Comparison of ENCODE assay signal across 1 cellular context in the genomic region with DNA sequence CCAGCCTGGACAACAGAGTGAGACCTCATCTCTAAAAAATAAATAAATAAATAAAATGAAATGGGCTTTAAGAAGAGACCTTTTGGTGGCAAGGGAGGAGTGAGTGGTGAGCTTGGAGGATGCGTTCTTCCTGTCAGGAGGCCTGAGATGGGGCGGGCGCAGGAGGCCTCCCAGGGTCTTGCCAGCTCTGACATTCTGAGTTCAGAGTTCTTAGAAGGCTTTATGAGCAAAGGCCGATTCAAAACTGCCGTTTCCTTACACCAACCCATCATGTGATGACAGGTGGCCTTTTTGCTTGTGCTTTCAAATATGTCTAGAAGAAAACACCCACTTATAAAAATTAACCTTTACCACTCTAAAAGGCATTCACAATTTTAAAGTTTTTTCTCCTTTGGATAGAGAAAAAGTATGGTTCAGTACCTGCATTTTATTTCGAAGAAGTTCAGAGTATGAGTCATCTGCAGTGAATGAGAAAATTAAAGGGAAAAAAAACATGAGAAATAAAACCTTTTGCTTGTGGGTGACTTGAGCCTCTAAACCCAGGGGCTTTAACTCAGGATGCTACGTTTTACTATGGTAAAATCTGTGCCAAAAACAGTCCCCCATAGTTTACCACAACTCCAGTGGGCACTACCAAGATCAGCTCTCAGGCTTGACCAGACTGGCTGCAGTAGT.
TF ChIP-seq lines count a peak whose summit lies in the region.

No MANE protein-coding gene starts in this region.

TF ChIP-seq in GM23338, 12 proteins besides CTCF, POLR2A, EP300 and RAD21:
- TF ChIP-seq, protein P1, sequence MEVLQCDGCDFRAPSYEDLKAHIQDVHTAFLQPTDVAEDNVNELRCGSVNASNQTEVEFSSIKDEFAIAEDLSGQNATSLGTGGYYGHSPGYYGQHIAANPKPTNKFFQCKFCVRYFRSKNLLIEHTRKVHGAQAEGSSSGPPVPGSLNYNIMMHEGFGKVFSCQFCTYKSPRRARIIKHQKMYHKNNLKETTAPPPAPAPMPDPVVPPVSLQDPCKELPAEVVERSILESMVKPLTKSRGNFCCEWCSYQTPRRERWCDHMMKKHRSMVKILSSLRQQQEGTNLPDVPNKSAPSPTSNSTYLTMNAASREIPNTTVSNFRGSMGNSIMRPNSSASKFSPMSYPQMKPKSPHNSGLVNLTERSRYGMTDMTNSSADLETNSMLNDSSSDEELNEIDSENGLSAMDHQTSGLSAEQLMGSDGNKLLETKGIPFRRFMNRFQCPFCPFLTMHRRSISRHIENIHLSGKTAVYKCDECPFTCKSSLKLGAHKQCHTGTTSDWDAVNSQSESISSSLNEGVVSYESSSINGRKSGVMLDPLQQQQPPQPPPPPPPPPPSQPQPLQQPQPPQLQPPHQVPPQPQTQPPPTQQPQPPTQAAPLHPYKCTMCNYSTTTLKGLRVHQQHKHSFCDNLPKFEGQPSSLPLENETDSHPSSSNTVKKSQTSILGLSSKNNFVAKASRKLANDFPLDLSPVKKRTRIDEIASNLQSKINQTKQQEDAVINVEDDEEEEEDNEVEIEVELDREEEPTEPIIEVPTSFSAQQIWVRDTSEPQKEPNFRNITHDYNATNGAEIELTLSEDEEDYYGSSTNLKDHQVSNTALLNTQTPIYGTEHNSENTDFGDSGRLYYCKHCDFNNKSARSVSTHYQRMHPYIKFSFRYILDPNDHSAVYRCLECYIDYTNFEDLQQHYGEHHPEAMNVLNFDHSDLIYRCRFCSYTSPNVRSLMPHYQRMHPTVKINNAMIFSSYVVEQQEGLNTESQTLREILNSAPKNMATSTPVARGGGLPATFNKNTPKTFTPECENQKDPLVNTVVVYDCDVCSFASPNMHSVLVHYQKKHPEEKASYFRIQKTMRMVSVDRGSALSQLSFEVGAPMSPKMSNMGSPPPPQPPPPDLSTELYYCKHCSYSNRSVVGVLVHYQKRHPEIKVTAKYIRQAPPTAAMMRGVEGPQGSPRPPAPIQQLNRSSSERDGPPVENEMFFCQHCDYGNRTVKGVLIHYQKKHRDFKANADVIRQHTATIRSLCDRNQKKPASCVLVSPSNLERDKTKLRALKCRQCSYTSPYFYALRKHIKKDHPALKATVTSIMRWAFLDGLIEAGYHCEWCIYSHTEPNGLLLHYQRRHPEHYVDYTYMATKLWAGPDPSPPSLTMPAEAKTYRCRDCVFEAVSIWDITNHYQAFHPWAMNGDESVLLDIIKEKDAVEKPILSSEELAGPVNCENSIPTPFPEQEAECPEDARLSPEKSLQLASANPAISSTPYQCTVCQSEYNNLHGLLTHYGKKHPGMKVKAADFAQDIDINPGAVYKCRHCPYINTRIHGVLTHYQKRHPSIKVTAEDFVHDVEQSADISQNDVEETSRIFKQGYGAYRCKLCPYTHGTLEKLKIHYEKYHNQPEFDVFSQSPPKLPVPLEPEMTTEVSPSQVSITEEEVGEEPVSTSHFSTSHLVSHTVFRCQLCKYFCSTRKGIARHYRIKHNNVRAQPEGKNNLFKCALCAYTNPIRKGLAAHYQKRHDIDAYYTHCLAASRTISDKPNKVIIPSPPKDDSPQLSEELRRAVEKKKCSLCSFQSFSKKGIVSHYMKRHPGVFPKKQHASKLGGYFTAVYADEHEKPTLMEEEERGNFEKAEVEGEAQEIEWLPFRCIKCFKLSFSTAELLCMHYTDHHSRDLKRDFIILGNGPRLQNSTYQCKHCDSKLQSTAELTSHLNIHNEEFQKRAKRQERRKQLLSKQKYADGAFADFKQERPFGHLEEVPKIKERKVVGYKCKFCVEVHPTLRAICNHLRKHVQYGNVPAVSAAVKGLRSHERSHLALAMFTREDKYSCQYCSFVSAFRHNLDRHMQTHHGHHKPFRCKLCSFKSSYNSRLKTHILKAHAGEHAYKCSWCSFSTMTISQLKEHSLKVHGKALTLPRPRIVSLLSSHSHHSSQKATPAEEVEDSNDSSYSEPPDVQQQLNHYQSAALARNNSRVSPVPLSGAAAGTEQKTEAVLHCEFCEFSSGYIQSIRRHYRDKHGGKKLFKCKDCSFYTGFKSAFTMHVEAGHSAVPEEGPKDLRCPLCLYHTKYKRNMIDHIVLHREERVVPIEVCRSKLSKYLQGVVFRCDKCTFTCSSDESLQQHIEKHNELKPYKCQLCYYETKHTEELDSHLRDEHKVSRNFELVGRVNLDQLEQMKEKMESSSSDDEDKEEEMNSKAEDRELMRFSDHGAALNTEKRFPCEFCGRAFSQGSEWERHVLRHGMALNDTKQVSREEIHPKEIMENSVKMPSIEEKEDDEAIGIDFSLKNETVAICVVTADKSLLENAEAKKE (CRISPR knock-in tag; IDR thresholded peaks at IDR 0.05), result no peak
- TF ChIP-seq ZNF114 (CRISPR knock-in tag; IDR thresholded peaks at IDR 0.05), result no peak
- no peak for TF ChIP-seq NANOG (IDR thresholded peaks at IDR 0.05; ENCODE audit: borderline replicate concordance)
- TF ChIP-seq STAT1 (IDR thresholded peaks at IDR 0.05; ENCODE audit: unreplicated experiment), result no peak
- TF ChIP-seq JUNB (IDR thresholded peaks at IDR 0.05; ENCODE audit: unreplicated experiment), result no peak
- TF ChIP-seq CREB1 (CRISPR knock-in tag; IDR thresholded peaks at IDR 0.05; ENCODE audit: low read depth), result no peak
- TF ChIP-seq EZH2phosphoT487 (IDR thresholded peaks at IDR 0.05; ENCODE audit: unreplicated experiment), result no peak
- TF ChIP-seq, protein P2, sequence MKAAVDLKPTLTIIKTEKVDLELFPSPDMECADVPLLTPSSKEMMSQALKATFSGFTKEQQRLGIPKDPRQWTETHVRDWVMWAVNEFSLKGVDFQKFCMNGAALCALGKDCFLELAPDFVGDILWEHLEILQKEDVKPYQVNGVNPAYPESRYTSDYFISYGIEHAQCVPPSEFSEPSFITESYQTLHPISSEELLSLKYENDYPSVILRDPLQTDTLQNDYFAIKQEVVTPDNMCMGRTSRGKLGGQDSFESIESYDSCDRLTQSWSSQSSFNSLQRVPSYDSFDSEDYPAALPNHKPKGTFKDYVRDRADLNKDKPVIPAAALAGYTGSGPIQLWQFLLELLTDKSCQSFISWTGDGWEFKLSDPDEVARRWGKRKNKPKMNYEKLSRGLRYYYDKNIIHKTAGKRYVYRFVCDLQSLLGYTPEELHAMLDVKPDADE (IDR thresholded peaks at IDR 0.05), result no peak
- TF ChIP-seq ZNF331 (CRISPR knock-in tag; IDR thresholded peaks at IDR 0.05; ENCODE audit: low read depth), result no peak
- TF ChIP-seq, protein P3, sequence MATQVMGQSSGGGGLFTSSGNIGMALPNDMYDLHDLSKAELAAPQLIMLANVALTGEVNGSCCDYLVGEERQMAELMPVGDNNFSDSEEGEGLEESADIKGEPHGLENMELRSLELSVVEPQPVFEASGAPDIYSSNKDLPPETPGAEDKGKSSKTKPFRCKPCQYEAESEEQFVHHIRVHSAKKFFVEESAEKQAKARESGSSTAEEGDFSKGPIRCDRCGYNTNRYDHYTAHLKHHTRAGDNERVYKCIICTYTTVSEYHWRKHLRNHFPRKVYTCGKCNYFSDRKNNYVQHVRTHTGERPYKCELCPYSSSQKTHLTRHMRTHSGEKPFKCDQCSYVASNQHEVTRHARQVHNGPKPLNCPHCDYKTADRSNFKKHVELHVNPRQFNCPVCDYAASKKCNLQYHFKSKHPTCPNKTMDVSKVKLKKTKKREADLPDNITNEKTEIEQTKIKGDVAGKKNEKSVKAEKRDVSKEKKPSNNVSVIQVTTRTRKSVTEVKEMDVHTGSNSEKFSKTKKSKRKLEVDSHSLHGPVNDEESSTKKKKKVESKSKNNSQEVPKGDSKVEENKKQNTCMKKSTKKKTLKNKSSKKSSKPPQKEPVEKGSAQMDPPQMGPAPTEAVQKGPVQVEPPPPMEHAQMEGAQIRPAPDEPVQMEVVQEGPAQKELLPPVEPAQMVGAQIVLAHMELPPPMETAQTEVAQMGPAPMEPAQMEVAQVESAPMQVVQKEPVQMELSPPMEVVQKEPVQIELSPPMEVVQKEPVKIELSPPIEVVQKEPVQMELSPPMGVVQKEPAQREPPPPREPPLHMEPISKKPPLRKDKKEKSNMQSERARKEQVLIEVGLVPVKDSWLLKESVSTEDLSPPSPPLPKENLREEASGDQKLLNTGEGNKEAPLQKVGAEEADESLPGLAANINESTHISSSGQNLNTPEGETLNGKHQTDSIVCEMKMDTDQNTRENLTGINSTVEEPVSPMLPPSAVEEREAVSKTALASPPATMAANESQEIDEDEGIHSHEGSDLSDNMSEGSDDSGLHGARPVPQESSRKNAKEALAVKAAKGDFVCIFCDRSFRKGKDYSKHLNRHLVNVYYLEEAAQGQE (IDR thresholded peaks at IDR 0.05; ENCODE audit: unreplicated experiment), result no peak
- no peak for TF ChIP-seq POLR2AphosphoS5 (IDR thresholded peaks at IDR 0.05; ENCODE audit: low read depth)
- TF ChIP-seq EZH2 (IDR thresholded peaks at IDR 0.05; ENCODE audit: low read depth, unreplicated experiment), result no peak
